ENCODE assay signal across 8 cellular contexts in genomic region chr6:24695635-24696034, GRCh38. TPM values are rescaled to one million over a fixed set of nuclear protein-coding genes. Genes with fewer than 3 reads are reported as not detected.
A peak's percentile ranks its signal among the peaks of the same experiment; 100 is the strongest.
DNase-seq lines count a peak whose midpoint lies in the region; ATAC-seq and TF ChIP-seq lines count a peak whose summit lies in the region.
"Not testable (repeated sequence)": the region's sequence is repeated elsewhere in the genome, so short reads cannot be mapped to it uniquely, and the experiment has no call there.

No MANE protein-coding gene starts in this region.

- CTCF ChIA-PET in RWPE1 (lab: Yijun Ruan, JAX), result interaction anchor here (0.6 to 2.5 kb wide), 3 partner anchors 114 to 361 kb away, joined by 3 to 18 read pairs (median 3); no protein-coding TSS in a partner anchor

- not testable (repeated sequence) for H3K9me3 ChIP-seq in HAP-1; subcutaneous abdominal adipose tissue (ENCODE audit: control insufficient read depth in 5 of 5, low read length in 5 of 5)

- not testable (repeated sequence) for H3K9me3 Mint-ChIP-seq in activated T-helper 17 cell treated with anti-CD3 and anti-CD28 coated beads, Interleukin-2, amount 50 U/mL, for 72 hours; naive B cell

- not testable (repeated sequence) for H3K27me3 Mint-ChIP-seq in activated T-helper 17 cell treated with anti-CD3 and anti-CD28 coated beads, Interleukin-2, amount 50 U/mL, for 72 hours; naive B cell

- TF ChIP-seq CTCF in RWPE1 (conservative IDR thresholded peaks at IDR 0.05; ENCODE audit: low read depth) (peak; percentile 47), fibroblast of mammary gland (conservative IDR thresholded peaks at IDR 0.05; ENCODE audit: control insufficient read depth, insufficient read depth, low read depth, low read length) (peak; percentile 32)

- H3K9ac ChIP-seq in subcutaneous abdominal adipose tissue (ENCODE audit: low read length in 5 of 5), result not testable (repeated sequence)

- peak overlapping the region; percentile 72 for H3K27ac Mint-ChIP-seq in activated T-helper 17 cell treated with anti-CD3 and anti-CD28 coated beads, Interleukin-2, amount 50 U/mL, for 72 hours
- peak overlapping the region in 2 of 6 donors; percentile 7 to 30 for H3K27ac Mint-ChIP-seq in naive B cell

- POLR2A ChIA-PET in RWPE1 (lab: Yijun Ruan, JAX; ENCODE audit: low non-redundant PET), result not testable (repeated sequence)

- in situ Hi-C loops in HAP-1 (cut with MboI; ENCODE audit: low sequenced_read_pairs), result loop anchor here (5.0 kb wide), 1 partner anchor 113 kb away; no protein-coding TSS in a partner anchor

- H3K27ac ChIP-seq in RWPE1, result not testable (repeated sequence)
- peak overlapping the region; percentile 73 for H3K27ac ChIP-seq in subcutaneous abdominal adipose tissue (ENCODE audit: low read depth, low read length)

- H3K36me3 Mint-ChIP-seq in activated T-helper 17 cell treated with anti-CD3 and anti-CD28 coated beads, Interleukin-2, amount 50 U/mL, for 72 hours (ENCODE audit: low read depth), result peaks cover 29% of the 10 kb centered on the region
- not testable (repeated sequence) for H3K36me3 Mint-ChIP-seq in naive B cell

- H3K36me3 ChIP-seq in HAP-1 (replicated peaks); subcutaneous abdominal adipose tissue (ENCODE audit: control insufficient read depth in 5 of 5, insufficient read depth in 5 of 5, low read length in 5 of 5): not testable (repeated sequence)

- not testable (repeated sequence) for H3K27me3 ChIP-seq in HAP-1 (ENCODE audit: low read depth); subcutaneous abdominal adipose tissue (ENCODE audit: control insufficient read depth in 5 of 5, insufficient read depth in 4 of 5, low read length in 5 of 5)

- peaks cover 31% of the 10 kb centered on the region for H3K4me1 Mint-ChIP-seq in activated T-helper 17 cell treated with anti-CD3 and anti-CD28 coated beads, Interleukin-2, amount 50 U/mL, for 72 hours
- H3K4me1 Mint-ChIP-seq in naive B cell, result not testable (repeated sequence)

- DNase-seq in DMS153 treated with DMSO at 0.1 percent for 48 hours (lab: John Stamatoyannopoulos, UW; ENCODE audit: unreplicated experiment), result peak; percentile 30
- DNase-seq in HAP-1 (ENCODE audit: low spot score in 2 of 2), result peak; percentile 50 to 64
- peak; percentile 75 for DNase-seq in NAMALWA (ENCODE audit: low spot score)
- DNase-seq in RWPE1 (ENCODE audit: low spot score), result peak; percentile 40
- DNase-seq in fibroblast of mammary gland (ENCODE audit: low read depth), result peak; percentile 45
- peak; percentile 38 for DNase-seq in naive B cell

- peak overlapping the region; percentile 61 for H3K4me3 Mint-ChIP-seq in activated T-helper 17 cell treated with anti-CD3 and anti-CD28 coated beads, Interleukin-2, amount 50 U/mL, for 72 hours
- not testable (repeated sequence) for H3K4me3 Mint-ChIP-seq in naive B cell

- ATAC-seq in activated T-helper 17 cell treated with anti-CD3 and anti-CD28 coated beads, Interleukin-2, amount 50 U/mL, for 72 hours (replicated peaks), result peak; percentile 30
- peak; percentile 71 to 87 for ATAC-seq in naive B cell (ENCODE audit: low read depth in 2 of 2)

- H3K4me3 ChIP-seq in HAP-1; fibroblast of mammary gland (ENCODE audit: control insufficient read depth, low read depth, low read length); subcutaneous abdominal adipose tissue (ENCODE audit: low read depth in 1 of 5, low read length in 5 of 5): not testable (repeated sequence)

- not testable (repeated sequence) for H3K4me1 ChIP-seq in HAP-1
- H3K4me1 ChIP-seq in subcutaneous abdominal adipose tissue (ENCODE audit: control insufficient read depth in 5 of 5, insufficient read depth in 5 of 5, low read length in 5 of 5), result peaks cover 4 to 31% (median 16%) of the 10 kb centered on the region in 5 donors

RNA-seq across cellular contexts. Expression of gene C6orf62, which starts 23.3 kb away (rescaled TPM):
- 100 to 1,000 TPM; 106 to 185 TPM for total RNA-seq in activated T-helper 17 cell treated with anti-CD3 and anti-CD28 coated beads, Interleukin-2, amount 50 U/mL, for 72 hours
- polyA plus RNA-seq in naive B cell (ENCODE audit: low read depth in 6 of 6), result 100 to 1,000 TPM; 100 to 145 (median 120) TPM

RNA-seq across cellular contexts. Expression of gene ACOT13, which starts 28.8 kb away (rescaled TPM):
- total RNA-seq in activated T-helper 17 cell treated with anti-CD3 and anti-CD28 coated beads, Interleukin-2, amount 50 U/mL, for 72 hours, result 10 to 100 TPM; 19.2 to 23.5 TPM
- 10 to 100 TPM in 1 of 6 donors, 1 to 10 TPM in 5; 4.0 to 10.8 (median 9.1) TPM for polyA plus RNA-seq in naive B cell (ENCODE audit: low read depth in 6 of 6)

RNA-seq across cellular contexts. Expression of gene TDP2, which starts 28.9 kb away (rescaled TPM):
- total RNA-seq in activated T-helper 17 cell treated with anti-CD3 and anti-CD28 coated beads, Interleukin-2, amount 50 U/mL, for 72 hours, result 10 to 100 TPM; 51.6 to 55.3 TPM
- 10 to 100 TPM; 14.9 to 48.7 (median 32.0) TPM for polyA plus RNA-seq in naive B cell (ENCODE audit: low read depth in 6 of 6)

RNA-seq across cellular contexts. Expression of gene KIAA0319, which starts 49.6 kb away (rescaled TPM):
- total RNA-seq in activated T-helper 17 cell treated with anti-CD3 and anti-CD28 coated beads, Interleukin-2, amount 50 U/mL, for 72 hours, result under 1 TPM; 0.66 to 0.76 TPM
- under 1 TPM in 3 of 6 donors, not detected in 3; 0.21 to 0.38 (median 0.24) TPM for polyA plus RNA-seq in naive B cell (ENCODE audit: low read depth in 6 of 6)
